1 cellular context compared by ENCODE assay signal in genomic region chr9:133351908-133352634, GRCh38.
A peak's percentile ranks its signal among the peaks of the same experiment; 100 is the strongest.
TF ChIP-seq lines count a peak whose summit lies in the region.

No MANE protein-coding gene starts in this region.

TF ChIP-seq in HepG2, 621 proteins besides CTCF, POLR2A, EP300 and RAD21 (continued from another document and continues in another):
- no peak for TF ChIP-seq HMGXB3 (CRISPR knock-in tag; IDR thresholded peaks at IDR 0.05; ENCODE audit: borderline replicate concordance)
- TF ChIP-seq ZNF574 (CRISPR knock-in tag; IDR thresholded peaks at IDR 0.05), result 0 out of 2 replicates have a peak, but pooled peaks have one; percentile 15
- TF ChIP-seq ZSCAN12 (CRISPR knock-in tag; IDR thresholded peaks at IDR 0.05), result no peak
- TF ChIP-seq AGO1 (IDR thresholded peaks at IDR 0.05; ENCODE audit: low read depth, low read length, poor library complexity, severe bottlenecking), result no peak
- no peak for TF ChIP-seq ZSCAN9 (CRISPR knock-in tag; IDR thresholded peaks at IDR 0.05; ENCODE audit: borderline replicate concordance)
- no peak for TF ChIP-seq ZNF24 (IDR thresholded peaks at IDR 0.05)
- TF ChIP-seq FOXJ3 (CRISPR knock-in tag; IDR thresholded peaks at IDR 0.05; ENCODE audit: borderline replicate concordance), result no peak
- no peak for TF ChIP-seq ZNF660 (CRISPR knock-in tag; IDR thresholded peaks at IDR 0.05; ENCODE audit: borderline replicate concordance, low read depth)
- no peak for TF ChIP-seq CCDC6 (CRISPR knock-in tag; IDR thresholded peaks at IDR 0.05)
- TF ChIP-seq SP4 (CRISPR knock-in tag; IDR thresholded peaks at IDR 0.05), result no peak
- no peak for TF ChIP-seq ZNF577 (CRISPR knock-in tag; IDR thresholded peaks at IDR 0.05; ENCODE audit: borderline replicate concordance, low read depth)
- peak; percentile 36; the same call in 1 of the 2 replicates for TF ChIP-seq BORCS8-MEF2B (CRISPR knock-in tag; IDR thresholded peaks at IDR 0.05)
- no peak for TF ChIP-seq ZNF431 (CRISPR knock-in tag; IDR thresholded peaks at IDR 0.05; ENCODE audit: borderline replicate concordance, low read depth)
- no peak for TF ChIP-seq TRAFD1 (CRISPR knock-in tag; IDR thresholded peaks at IDR 0.05; ENCODE audit: borderline replicate concordance)
- TF ChIP-seq SP140L (CRISPR knock-in tag; IDR thresholded peaks at IDR 0.05; ENCODE audit: borderline replicate concordance), result no peak
- TF ChIP-seq ZNF839 (CRISPR knock-in tag; IDR thresholded peaks at IDR 0.05; ENCODE audit: borderline replicate concordance), result no peak
- TF ChIP-seq HNRNPUL1 (IDR thresholded peaks at IDR 0.05; ENCODE audit: low read depth, low read length), result no peak
- no peak for TF ChIP-seq NFKBIZ (CRISPR knock-in tag; IDR thresholded peaks at IDR 0.05)
- TF ChIP-seq SIX4 (CRISPR knock-in tag; IDR thresholded peaks at IDR 0.05), result no peak
- TF ChIP-seq DPF2 (CRISPR knock-in tag; IDR thresholded peaks at IDR 0.05; ENCODE audit: borderline replicate concordance, low read depth), result no peak
- no peak for TF ChIP-seq ZBTB46 (CRISPR knock-in tag; IDR thresholded peaks at IDR 0.05; ENCODE audit: borderline replicate concordance)
- TF ChIP-seq SP2 (CRISPR knock-in tag; IDR thresholded peaks at IDR 0.05), result no peak
- TF ChIP-seq ZNF564 (CRISPR knock-in tag; IDR thresholded peaks at IDR 0.05), result no peak
- TF ChIP-seq SP1 (IDR thresholded peaks at IDR 0.05), result no peak
- no peak for TF ChIP-seq SP1 (CRISPR knock-in tag; IDR thresholded peaks at IDR 0.05)
- TF ChIP-seq ZSCAN5A (CRISPR knock-in tag; IDR thresholded peaks at IDR 0.05; ENCODE audit: borderline replicate concordance), result no peak
- 0 out of 2 replicates have a peak, but pooled peaks have one; percentile 30 for TF ChIP-seq TGIF2 (CRISPR knock-in tag; IDR thresholded peaks at IDR 0.05)
- TF ChIP-seq ZNF710 (CRISPR knock-in tag; IDR thresholded peaks at IDR 0.05; ENCODE audit: borderline replicate concordance), result no peak
- TF ChIP-seq BRF2 (CRISPR knock-in tag; IDR thresholded peaks at IDR 0.05), result no peak
- no peak for TF ChIP-seq SRY (CRISPR knock-in tag; IDR thresholded peaks at IDR 0.05)
- 0 out of 2 replicates have a peak, but pooled peaks have one; percentile 21 for TF ChIP-seq ZBTB7B (CRISPR knock-in tag; IDR thresholded peaks at IDR 0.05)
- TF ChIP-seq ZNF484 (CRISPR knock-in tag; IDR thresholded peaks at IDR 0.05; ENCODE audit: borderline replicate concordance, low read depth), result no peak
- no peak for TF ChIP-seq ZNF282 (IDR thresholded peaks at IDR 0.05; ENCODE audit: partially characterized antibody)
- TF ChIP-seq ZNF646 (CRISPR knock-in tag; IDR thresholded peaks at IDR 0.05), result no peak
- no peak for TF ChIP-seq NAIF1 (CRISPR knock-in tag; IDR thresholded peaks at IDR 0.05; ENCODE audit: borderline replicate concordance)
- TF ChIP-seq ZNF234 (CRISPR knock-in tag; conservative IDR thresholded peaks at IDR 0.05), result no peak
- TF ChIP-seq ZNF678 (CRISPR knock-in tag; IDR thresholded peaks at IDR 0.05), result 0 out of 2 replicates have a peak, but pooled peaks have one; percentile 43
